1 cellular context compared by ENCODE assay signal in genomic region chr10:120005408-120006280, GRCh38.
TF ChIP-seq lines count a peak whose summit lies in the region.

No MANE protein-coding gene starts in this region.

TF ChIP-seq in H1, 55 proteins besides CTCF, POLR2A, EP300 and RAD21 (continued from another document):
- TF ChIP-seq E2F6 (IDR thresholded peaks at IDR 0.05) = peak; percentile 69; the same call in 1 of the 2 replicates
- TF ChIP-seq USF2 (IDR thresholded peaks at IDR 0.05; ENCODE audit: low read length) = peak; percentile 43; the same call in 1 of the 2 replicates
